In the genomic region with DNA sequence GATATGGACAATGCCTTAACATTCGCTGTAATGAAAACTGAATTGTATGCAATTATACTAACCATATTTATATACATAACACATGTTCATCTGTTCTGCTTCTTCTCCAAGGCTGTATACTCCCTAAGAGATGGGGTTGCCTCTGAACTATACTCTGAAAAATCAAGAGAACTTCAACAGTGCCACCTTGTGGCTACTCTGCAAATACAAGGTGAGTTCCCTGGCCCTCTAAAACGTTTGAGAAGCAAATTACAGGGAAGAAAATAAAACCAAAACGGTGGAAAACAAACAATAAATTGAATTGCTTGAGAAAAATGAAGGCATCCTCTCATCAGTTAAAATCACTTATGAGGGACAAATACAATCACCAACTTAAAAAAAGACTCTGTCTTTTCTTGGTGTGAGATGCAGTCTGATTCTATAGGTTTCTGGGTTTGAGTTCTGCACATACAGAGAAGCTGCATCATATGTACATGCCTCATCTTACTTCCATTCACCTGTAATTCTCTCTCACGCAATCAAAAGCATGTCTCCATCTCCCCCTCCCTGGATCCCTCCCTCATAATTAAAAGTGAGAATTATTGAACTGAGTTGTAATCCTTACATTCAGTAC, we compare ENCODE assay signal across 7 cellular contexts.
DNase-seq lines count a peak whose midpoint lies in the region; ATAC-seq lines count a peak whose summit lies in the region.

No MANE protein-coding gene starts in this region.

- peak; percentile 57 for ATAC-seq in GM21381 (IDR thresholded peaks at IDR 0.05; ENCODE audit: unreplicated experiment)

- DNase-seq in EL (peak; percentile 64), Kasumi-1 (lab: John Stamatoyannopoulos, UW) (peak; percentile 81 to 89), SKM-1 (lab: John Stamatoyannopoulos, UW; ENCODE audit: unreplicated experiment) (peak; percentile 63), brain pericyte (ENCODE audit: low read depth, low spot score) (peak; percentile 25), islet precursor cell (peak; percentile 66)
- DNase-seq in stimulated activated CD4-positive, alpha-beta T cell treated with anti-CD3 and anti-CD28 coated beads, Interleukin-4, amount 100 ng/mL, for 4 hours: peak; percentile 19 to 28

Comparison
In these comparisons a context has a peak if more than half of its experiments do, and no peak if none do; other contexts are left out.
1. Peak in every context shown above with its lines: DNase-seq and ATAC-seq.
2. DNase-seq: peak in every context shown above with its lines; median percentile 85 in Kasumi-1; 66 in islet precursor cell; 64 in EL; 63 in SKM-1; 25 in brain pericyte; 24 in stimulated activated CD4-positive, alpha-beta T cell treated with anti-CD3 and anti-CD28 coated beads, Interleukin-4, amount 100 ng/mL, for 4 hours.